In the genomic region with DNA sequence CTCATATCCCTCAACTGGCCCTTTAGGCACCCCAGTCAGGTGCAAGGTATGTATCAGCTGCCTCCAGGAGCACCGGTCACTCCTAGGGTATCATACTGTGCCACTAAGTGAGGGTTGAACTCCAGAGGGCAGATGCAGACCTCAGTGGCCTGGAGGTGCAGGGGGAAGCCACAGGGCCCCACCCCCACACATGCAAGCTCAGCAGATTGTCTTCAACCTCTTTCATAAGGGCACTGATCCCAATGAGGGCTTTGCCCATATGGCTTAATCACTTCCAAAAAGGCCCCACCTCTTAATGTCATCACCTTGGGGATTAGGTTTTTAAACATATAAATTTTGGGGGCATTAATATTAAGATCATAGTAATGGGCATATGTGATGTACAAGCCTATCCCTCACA, we compare ENCODE assay signal across 28 cellular contexts. TPM values are rescaled to one million over a fixed set of nuclear protein-coding genes. Genes with fewer than 3 reads are reported as not detected.
"Had no signal": no experiment of that assay in that cellular context is flagged by ENCODE, and none has a peak within 500 bp of the region (broad histone marks: within the 10 kb centered on the region; RNA-seq: fewer than 3 reads in every experiment).

No MANE protein-coding gene starts in this region.

- H3K4me1 ChIP-seq: colonic mucosa, esophagus squamous epithelium, gastrocnemius medialis, heart right ventricle, left ventricle myocardium inferior, lower lobe of right lung had no signal

- DNase-seq: colonic mucosa; cortex of kidney; effector CD8-positive, alpha-beta T cell; effector memory CD8-positive, alpha-beta T cell; endodermal cell; esophagus squamous epithelium; foreskin fibroblast; foreskin melanocyte; gastrocnemius medialis; glutamatergic neuron; head of caudate nucleus; heart right ventricle; hippocampal formation; left cardiac atrium; left ventricle myocardium inferior; lower lobe of right lung; mesenchymal stem cell; mucosa of descending colon; naive B cell had no signal

- ATAC-seq: effector memory CD8-positive, alpha-beta T cell; esophagus mucosa; gastrocnemius medialis; heart right ventricle; left cardiac atrium; lower lobe of right lung; mucosa of descending colon had no signal

- H3K27me3 ChIP-seq: colonic mucosa, esophagus squamous epithelium, gastrocnemius medialis had no signal

- H3K9me3 ChIP-seq: colonic mucosa, esophagus squamous epithelium, gastrocnemius medialis, heart right ventricle, left ventricle myocardium inferior, lower lobe of right lung, mucosa of descending colon had no signal

- H3K36me3 ChIP-seq: colonic mucosa, esophagus squamous epithelium, gastrocnemius medialis, heart right ventricle, left ventricle myocardium inferior, lower lobe of right lung had no signal

- H3K4me3 ChIP-seq: colonic mucosa, esophagus squamous epithelium, gastrocnemius medialis, heart right ventricle, left ventricle myocardium inferior, lower lobe of right lung, mucosa of descending colon had no signal

- H3K27ac ChIP-seq: colonic mucosa, epithelial cell of prostate, esophagus squamous epithelium, gastrocnemius medialis, heart right ventricle, left ventricle myocardium inferior, lower lobe of right lung had no signal

- FAIRE-seq: endometrium, islet of Langerhans, keratinocyte had no signal

RNA-seq across cellular contexts. Expression of a gene that starts 28.2 kb away (rescaled TPM):
- total RNA-seq: endodermal cell, esophagus squamous epithelium, glomerular endothelial cell, kidney epithelial cell, left ventricle myocardium inferior, lower lobe of right lung, lung microvascular endothelial cell, mesenteric fat pad had no signal
